In genomic region chr1:31155216-31155806, GRCh38 we compare ENCODE assay signal across 8 cellular contexts.
DNase-seq lines count a peak whose midpoint lies in the region; ATAC-seq and TF ChIP-seq lines count a peak whose summit lies in the region.

No MANE protein-coding gene starts in this region.

- H3K4me2 ChIP-seq in neural progenitor cell, result peak overlapping the region; percentile 85

- H3K36me3 ChIP-seq in Peyer's patch (no peaks in the 10 kb centered on the region), neural progenitor cell (no peaks in the 10 kb centered on the region)

- peaks cover 9% of the 10 kb centered on the region for H3K9me3 Mint-ChIP-seq in neural progenitor cell

- H3K4me3 Mint-ChIP-seq in neural progenitor cell, result peak overlapping the region; percentile 90

- peaks cover 16% of the 10 kb centered on the region for H3F3A ChIP-seq in neural progenitor cell (ENCODE audit: low read depth)

- H3K9me3 ChIP-seq in Peyer's patch (no peaks in the 10 kb centered on the region), neural progenitor cell (ENCODE audit: low read depth) (no peaks in the 10 kb centered on the region)

- TF ChIP-seq POLR2A in GM15510 (IDR thresholded peaks at IDR 0.05; ENCODE audit: borderline replicate concordance, extremely low read depth, insufficient read length), result peak; percentile 38
- TF ChIP-seq POLR2A in Peyer's patch (IDR thresholded peaks at IDR 0.05), result no peak

- no peaks in the 10 kb centered on the region for H4K20me1 ChIP-seq in neural progenitor cell (ENCODE audit: low read depth)

- peaks cover 8% of the 10 kb centered on the region for H3K4me1 Mint-ChIP-seq in neural progenitor cell

- H3K79me2 ChIP-seq in neural progenitor cell (ENCODE audit: low read depth), result no peaks in the 10 kb centered on the region

- H3K27ac ChIP-seq in Peyer's patch (peak overlapping the region; percentile 67 to 94 (median 87)), neural progenitor cell (no peak overlapping the region), substantia nigra (ENCODE audit: low read depth, low read length, poor library complexity, severe bottlenecking) (no peak overlapping the region)

- H2AFZ ChIP-seq in neural progenitor cell (replicated peaks), result peak overlapping the region; percentile 78

- ATAC-seq in HG03442 (IDR thresholded peaks at IDR 0.05; ENCODE audit: unreplicated experiment), result peak; percentile 74

- TF ChIP-seq CTCF in Peyer's patch (IDR thresholded peaks at IDR 0.05), result peak in 4 of 6 experiments; percentile 36 to 44 (median 40)
- TF ChIP-seq CTCF in neural progenitor cell (IDR thresholded peaks at IDR 0.05), result peak; percentile 27

- H3K9ac ChIP-seq in neural progenitor cell, result peak overlapping the region; percentile 62

- peaks cover 4% of the 10 kb centered on the region for H3K36me3 Mint-ChIP-seq in neural progenitor cell

- no peaks in the 10 kb centered on the region for H3K4me1 ChIP-seq in Peyer's patch
- H3K4me1 ChIP-seq in neural progenitor cell, result peaks cover 7% of the 10 kb centered on the region

- peak; percentile 43 for DNase-seq in A172 (ENCODE audit: low spot score)
- peak; percentile 40 to 83 (median 82) for DNase-seq in Peyer's patch
- DNase-seq in activated T-helper 1 cell treated with Interleukin-2 at 50 U/mL for 16 hours (ENCODE audit: low read depth), result peak; percentile 32
- DNase-seq in fibroblast of the conjunctiva (ENCODE audit: low read depth), result peak; percentile 13
- peak; percentile 88 for DNase-seq in neural progenitor cell (ENCODE audit: low spot score)
- DNase-seq in substantia nigra (lab: John Stamatoyannopoulos, UW), result peak in 30 of 49 donors; percentile 2 to 81 (median 30)

- H3K4me3 ChIP-seq in Peyer's patch, result peak overlapping the region; percentile 63 to 95 (median 76)
- H3K4me3 ChIP-seq in neural progenitor cell, result peak overlapping the region; percentile 74

- H3K27me3 Mint-ChIP-seq in neural progenitor cell (ENCODE audit: insufficient read depth, low read depth), result no peaks in the 10 kb centered on the region

- no peaks in the 10 kb centered on the region for H3K27me3 ChIP-seq in Peyer's patch
- no peaks in the 10 kb centered on the region for H3K27me3 ChIP-seq in neural progenitor cell

- H3K27ac Mint-ChIP-seq in neural progenitor cell, result peak overlapping the region; percentile 97

Comparison
In these comparisons a context has a peak if more than half of its experiments do, and no peak if none do; other contexts are left out.
1. DNase-seq: peak in every context shown above with its lines; median percentile 88 in neural progenitor cell; 82 in Peyer's patch; 43 in A172; 32 in activated T-helper 1 cell treated with Interleukin-2 at 50 U/mL for 16 hours; 30 in substantia nigra; 13 in fibroblast of the conjunctiva.
2. H3K27ac ChIP-seq: peak in Peyer's patch (4 of 4); none in neural progenitor cell (single experiment) and substantia nigra (single experiment).